ENCODE assay signal across 1 cellular context in the genomic region with DNA sequence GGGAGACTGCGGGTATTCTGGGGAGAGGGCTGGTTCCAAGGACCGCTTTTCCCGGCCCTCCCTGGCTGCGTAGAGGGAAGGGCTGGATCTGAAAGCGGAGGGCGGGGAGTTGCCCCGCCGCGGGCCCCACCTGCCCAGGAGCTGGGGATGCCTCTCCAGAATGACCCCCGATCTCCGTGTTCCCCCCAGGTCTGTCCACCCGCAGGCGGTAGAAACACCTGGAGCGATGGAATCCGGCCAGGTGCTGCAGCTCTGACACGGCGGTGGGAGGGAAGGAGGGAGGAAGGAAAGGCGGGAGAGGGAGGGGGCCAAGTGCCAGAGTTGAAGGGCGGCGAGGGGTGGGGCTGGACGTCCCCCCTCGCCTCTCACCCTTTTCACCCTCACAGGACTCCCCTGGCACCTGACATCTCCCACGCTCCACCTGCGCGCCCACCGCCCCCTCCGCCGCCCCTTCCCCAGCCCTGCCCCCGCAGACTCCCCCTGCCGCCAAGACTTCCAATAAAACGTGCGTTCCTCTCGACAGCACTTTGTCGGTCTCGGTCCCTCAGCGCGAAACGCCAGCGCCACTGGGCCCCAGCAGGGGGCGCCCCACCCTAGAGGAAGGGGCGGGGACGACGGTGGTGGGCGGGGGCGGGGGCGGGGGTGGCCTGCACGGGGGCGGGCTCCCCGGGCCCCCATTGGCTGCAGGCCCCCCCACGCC.
TF ChIP-seq lines count a peak whose summit lies in the region.

No MANE protein-coding gene starts in this region.

TF ChIP-seq in HepG2, 621 proteins besides CTCF, POLR2A, EP300 and RAD21:
- TF ChIP-seq ZFY (CRISPR knock-in tag; IDR thresholded peaks at IDR 0.05): no peak
- TF ChIP-seq, protein P1, sequence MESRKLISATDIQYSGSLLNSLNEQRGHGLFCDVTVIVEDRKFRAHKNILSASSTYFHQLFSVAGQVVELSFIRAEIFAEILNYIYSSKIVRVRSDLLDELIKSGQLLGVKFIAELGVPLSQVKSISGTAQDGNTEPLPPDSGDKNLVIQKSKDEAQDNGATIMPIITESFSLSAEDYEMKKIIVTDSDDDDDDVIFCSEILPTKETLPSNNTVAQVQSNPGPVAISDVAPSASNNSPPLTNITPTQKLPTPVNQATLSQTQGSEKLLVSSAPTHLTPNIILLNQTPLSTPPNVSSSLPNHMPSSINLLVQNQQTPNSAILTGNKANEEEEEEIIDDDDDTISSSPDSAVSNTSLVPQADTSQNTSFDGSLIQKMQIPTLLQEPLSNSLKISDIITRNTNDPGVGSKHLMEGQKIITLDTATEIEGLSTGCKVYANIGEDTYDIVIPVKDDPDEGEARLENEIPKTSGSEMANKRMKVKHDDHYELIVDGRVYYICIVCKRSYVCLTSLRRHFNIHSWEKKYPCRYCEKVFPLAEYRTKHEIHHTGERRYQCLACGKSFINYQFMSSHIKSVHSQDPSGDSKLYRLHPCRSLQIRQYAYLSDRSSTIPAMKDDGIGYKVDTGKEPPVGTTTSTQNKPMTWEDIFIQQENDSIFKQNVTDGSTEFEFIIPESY (CRISPR knock-in tag; IDR thresholded peaks at IDR 0.05): peak; percentile 61; the same call in 1 of the 2 replicates
